ENCODE assay signal across 8 cellular contexts in the genomic region with DNA sequence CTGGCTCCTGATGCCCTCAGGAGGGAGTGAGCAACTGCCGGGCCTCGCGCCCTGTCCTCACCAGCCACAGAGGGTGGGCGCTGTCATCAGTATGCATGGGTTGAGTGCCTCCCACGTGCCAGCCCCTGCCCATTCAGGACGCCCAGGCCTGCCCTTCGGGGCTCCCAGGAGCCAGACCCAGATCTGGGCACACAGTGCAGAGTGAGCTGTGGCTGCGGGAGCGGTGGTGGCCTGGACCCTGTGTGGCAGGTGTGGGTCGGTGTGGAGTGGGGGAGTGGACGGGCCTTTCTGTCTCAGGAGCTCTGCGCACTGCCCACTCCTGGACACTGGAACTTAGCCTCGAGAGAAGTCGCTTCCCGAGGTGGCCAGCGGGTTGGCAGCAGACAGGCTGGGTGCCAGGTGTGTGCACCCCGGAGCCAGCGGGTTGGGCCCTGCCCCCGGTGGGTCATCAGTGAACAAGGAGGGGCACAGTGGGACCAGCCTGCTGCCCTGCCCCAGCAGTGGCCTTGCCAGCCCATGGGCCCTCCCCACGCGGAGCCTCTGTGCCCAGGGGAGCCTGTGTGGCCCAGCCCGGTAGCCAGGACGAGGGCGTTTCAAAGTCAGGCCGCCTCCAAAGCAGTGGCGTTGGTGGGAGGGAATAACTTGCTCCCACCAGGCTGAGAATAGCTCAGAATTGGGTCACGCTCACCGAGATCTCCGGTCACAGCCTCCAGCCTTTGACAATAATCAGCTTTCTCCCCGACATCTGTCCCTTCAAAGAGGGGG. TPM values are rescaled to one million over a fixed set of nuclear protein-coding genes. Genes with fewer than 3 reads are reported as not detected.
DNase-seq lines count a peak whose midpoint lies in the region; ATAC-seq and TF ChIP-seq lines count a peak whose summit lies in the region.
"Had no signal": no experiment of that assay in that cellular context is flagged by ENCODE, and none has a peak within 500 bp of the region (broad histone marks: within the 10 kb centered on the region; RNA-seq: fewer than 3 reads in every experiment).

No MANE protein-coding gene starts in this region.

- H3K9me3 ChIP-seq in Karpas-422 (ENCODE audit: low read length), result no peaks in the 10 kb centered on the region
- no peaks in the 10 kb centered on the region for H3K9me3 ChIP-seq in esophagus (ENCODE audit: control insufficient read depth in 2 of 2, insufficient read depth in 1 of 2, low read depth in 1 of 2, low read length in 1 of 2)
- H3K9me3 ChIP-seq in sigmoid colon, result no peaks in the 10 kb centered on the region

- ATAC-seq in GM18505 (IDR thresholded peaks at IDR 0.05; ENCODE audit: unreplicated experiment) (no peak), sciatic nerve (no peak)

- no peak for TF ChIP-seq POLR2A in sigmoid colon (IDR thresholded peaks at IDR 0.05)
- no peak for TF ChIP-seq POLR2A in GM18505 (IDR thresholded peaks at IDR 0.05; ENCODE audit: borderline replicate concordance, extremely low read depth, insufficient read depth, insufficient read length)

- DNase-seq in Karpas-422, result peak; percentile 49
- DNase-seq in sigmoid colon, result peak; percentile 80
- no peak for DNase-seq in stimulated activated CD4-positive, alpha-beta T cell treated with anti-CD3 and anti-CD28 coated beads, Interleukin-4, amount 100 ng/mL, for 24 hours
- DNase-seq in sciatic nerve (ENCODE audit: low spot score), result no peak
- DNase-seq: CD8-positive, alpha-beta T cell had no signal

- intact Hi-C loops in sigmoid colon (cut with DNase I), result no loop called here
- intact Hi-C loops in sciatic nerve (cut with DNase I), result no loop called here

- no peaks in the 10 kb centered on the region for H3K9me2 ChIP-seq in Karpas-422 (replicated peaks; ENCODE audit: insufficient read depth, low read length)

- no peak overlapping the region for H3K9ac ChIP-seq in Karpas-422 (ENCODE audit: low read length)

- no peak for TF ChIP-seq CTCF in sigmoid colon (IDR thresholded peaks at IDR 0.05)

- WGBS in esophagus, 2 donors, result 35 to 41% methylated on average over 27 to 30 of the region's 30 CpGs
- WGBS in sigmoid colon, 2 donors, result 35 to 60% methylated on average over 30 of the region's 30 CpGs

- H3K36me3 ChIP-seq in Karpas-422 (ENCODE audit: insufficient read depth, low read length) (no peaks in the 10 kb centered on the region), esophagus (ENCODE audit: control insufficient read depth in 2 of 2, insufficient read depth in 2 of 2, low read length in 1 of 2) (peaks cover 0 to 24% of the 10 kb centered on the region in 2 donors), sigmoid colon (peaks cover 0 to 6% (median 0%) of the 10 kb centered on the region in 4 donors)

- H3K27ac ChIP-seq in Karpas-422 (ENCODE audit: low read length) (no peak overlapping the region), esophagus (ENCODE audit: low read depth in 2 of 2, low read length in 1 of 2) (peak overlapping the region; percentile 46 to 60), sigmoid colon (peak overlapping the region; percentile 92 to 98 (median 94))
- H3K27ac ChIP-seq: SK-N-MC had no signal

- H3K27me3 ChIP-seq in Karpas-422 (ENCODE audit: low read length) (no peaks in the 10 kb centered on the region), esophagus (ENCODE audit: control insufficient read depth in 1 of 2, insufficient read depth in 2 of 2, low read length in 2 of 2) (no peaks in the 10 kb centered on the region), sigmoid colon (no peaks in the 10 kb centered on the region)

- H3K4me2 ChIP-seq in Karpas-422 (ENCODE audit: low read depth, low read length, poor library complexity, severe bottlenecking), result no peak overlapping the region

- no peaks in the 10 kb centered on the region for H3K79me2 ChIP-seq in Karpas-422 (ENCODE audit: low read length)

- H2AFZ ChIP-seq in Karpas-422 (ENCODE audit: low read length), result no peak overlapping the region

- peaks cover 10% of the 10 kb centered on the region for H3K4me1 ChIP-seq in Karpas-422 (ENCODE audit: low read length)
- peaks cover 24 to 27% of the 10 kb centered on the region in 2 donors for H3K4me1 ChIP-seq in esophagus (ENCODE audit: control insufficient read depth in 2 of 2, insufficient read depth in 2 of 2, low read length in 1 of 2)
- H3K4me1 ChIP-seq in sigmoid colon, result peaks cover 0 to 97% (median 91%) of the 10 kb centered on the region in 4 donors

- H3K4me3 ChIP-seq in Karpas-422 (ENCODE audit: low read length) (no peak overlapping the region), esophagus (ENCODE audit: low read depth in 1 of 2, low read length in 2 of 2) (no peak overlapping the region), sigmoid colon (no peak overlapping the region)
- H3K4me3 ChIP-seq: SK-N-MC had no signal

- peaks cover 30% of the 10 kb centered on the region; the same call in 1 of the 2 replicates for H4K20me1 ChIP-seq in Karpas-422 (ENCODE audit: insufficient read depth, low read depth, low read length)

- TF ChIP-seq EP300 in sigmoid colon (IDR thresholded peaks at IDR 0.05), result no peak

RNA-seq across cellular contexts. Expression of a gene that starts 9.5 kb away (rescaled TPM):
- 8.0 and 30.8 TPM in 2 replicates for total RNA-seq in Karpas-422 (2014; rRNA removed; shearing (Covaris generic); ENCODE audit: low replicate concordance)
- polyA plus RNA-seq in esophagus, result 10 to 100 TPM; 11.0 to 11.5 TPM
- 10 to 100 TPM; 20.2 to 27.2 (median 22.7) TPM for total RNA-seq in sigmoid colon
- 10 to 100 TPM in 1 of 3 donors, 1 to 10 TPM in 2; 4.2 to 18.1 (median 8.4) TPM for polyA plus RNA-seq in sigmoid colon
- total RNA-seq in sciatic nerve, result 12.4 TPM

RNA-seq across cellular contexts. Expression of a gene that starts 15.8 kb away (rescaled TPM):
- 30.4 and 55.2 TPM in 2 replicates for total RNA-seq in Karpas-422 (2014; rRNA removed; shearing (Covaris generic); ENCODE audit: low replicate concordance)
- 100 to 1,000 TPM; 117 to 134 TPM for polyA plus RNA-seq in esophagus
- 1,000 to 10,000 TPM; 1,303 to 1,696 (median 1,494) TPM for total RNA-seq in sigmoid colon
- 1,000 to 10,000 TPM in 2 of 3 donors, 100 to 1,000 TPM in 1; 905 to 2,176 (median 1,086) TPM for polyA plus RNA-seq in sigmoid colon
- 69.1 TPM for total RNA-seq in sciatic nerve

RNA-seq across cellular contexts. Expression of a gene that starts 24.0 kb away (rescaled TPM):
- 23.1 and 32.6 TPM in 2 replicates for total RNA-seq in Karpas-422 (2014; rRNA removed; shearing (Covaris generic); ENCODE audit: low replicate concordance)
- polyA plus RNA-seq in esophagus (10 to 100 TPM in 1 of 2 donors, 1 to 10 TPM in 1; 7.1 to 12.7 TPM), sigmoid colon (10 to 100 TPM; 13.2 to 15.6 (median 14.6) TPM)
- total RNA-seq in sigmoid colon (10 to 100 TPM; 18.6 to 27.1 (median 24.9) TPM), sciatic nerve (30.3 TPM)

RNA-seq across cellular contexts. Expression of a gene that starts 24.3 kb away (rescaled TPM):
- 62.9 and 63.5 TPM in 2 replicates for total RNA-seq in Karpas-422 (2014; rRNA removed; shearing (Covaris generic); ENCODE audit: low replicate concordance)
- 10 to 100 TPM; 35.1 to 39.3 TPM for polyA plus RNA-seq in esophagus
- 10 to 100 TPM; 35.7 to 39.0 (median 37.5) TPM for total RNA-seq in sigmoid colon
- 10 to 100 TPM; 33.9 to 67.3 (median 65.7) TPM for polyA plus RNA-seq in sigmoid colon
- total RNA-seq in sciatic nerve, result 37.4 TPM

Comparison
In these comparisons a context has a peak if more than half of its experiments do, and no peak if none do; other contexts are left out.
1. DNase-seq: peak in Karpas-422 (single experiment) and sigmoid colon (single experiment); none in stimulated activated CD4-positive, alpha-beta T cell treated with anti-CD3 and anti-CD28 coated beads, Interleukin-4, amount 100 ng/mL, for 24 hours (single experiment) and sciatic nerve (single experiment).
2. RNA of a gene that starts 15.8 kb away (total RNA-seq): 1,303 to 1,696 TPM in sigmoid colon; 69.1 TPM in sciatic nerve (single experiment) and 30.4 to 55.2 TPM in Karpas-422; every median in the first group is over 10 times any median in the second.